ENCODE assay signal across 8 cellular contexts in the genomic region with DNA sequence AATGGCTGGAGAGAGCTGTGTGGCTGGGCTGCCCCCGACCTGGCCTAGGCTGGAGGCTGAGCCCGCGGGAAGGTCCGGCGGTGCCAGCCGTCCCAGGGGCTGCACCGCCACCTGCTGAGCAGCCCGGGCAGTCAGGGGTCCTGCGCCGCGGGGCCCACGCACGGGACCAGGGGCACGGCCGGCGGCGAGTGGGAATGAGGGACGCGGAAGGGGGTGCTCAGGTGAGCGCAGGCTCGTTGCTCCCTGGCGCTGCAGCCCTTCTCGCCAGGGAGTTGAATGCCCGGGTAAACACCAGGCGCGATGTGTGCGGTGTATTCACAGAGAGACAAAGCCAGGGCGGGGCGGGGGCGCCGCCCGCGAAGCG. TPM values are rescaled to one million over a fixed set of nuclear protein-coding genes. Genes with fewer than 3 reads are reported as not detected.
DNase-seq lines count a peak whose midpoint lies in the region; ATAC-seq, FAIRE-seq and TF ChIP-seq lines count a peak whose summit lies in the region.

No MANE protein-coding gene starts in this region.

- peak overlapping the region; percentile 23 for H3K4me2 ChIP-seq in keratinocyte (ENCODE audit: control insufficient read depth, extremely low read depth, insufficient read depth, low read depth, low read length)

- H3K4me3 ChIP-seq in keratinocyte (ENCODE audit: control insufficient read depth in 2 of 3, extremely low read depth in 1 of 3, insufficient read depth in 2 of 3, low read depth in 1 of 3, low read length in 3 of 3) (no peak overlapping the region), thyroid gland (replicated peaks in 1 of 3) (peak overlapping the region in 2 of 3 donors; percentile 37 to 39)

- no peak overlapping the region for H2AFZ ChIP-seq in keratinocyte (ENCODE audit: control insufficient read depth, low read length)

- H3K9me3 Mint-ChIP-seq in activated T-helper 1 cell treated with anti-CD3 and anti-CD28 coated beads, Interleukin-12 subunit alpha, Interleukin-12 subunit beta, Interleukin-2, Interleukin-4 antibody, amounts not matched to agents 30 ng/mL and 10 ng/mL and 1 ng/mL, durations not matched to agents 14 hours and 24 hours and 36 hours = no peaks in the 10 kb centered on the region

- no peaks in the 10 kb centered on the region for H3K27me3 ChIP-seq in keratinocyte (ENCODE audit: control insufficient read depth, extremely low read depth, insufficient read depth, low read length)
- no peaks in the 10 kb centered on the region for H3K27me3 ChIP-seq in thyroid gland

- H3K9ac ChIP-seq in keratinocyte (ENCODE audit: control insufficient read depth, extremely low read depth, insufficient read depth, low read length) = no peak overlapping the region

- H3K27ac ChIP-seq in keratinocyte (ENCODE audit: control insufficient read depth, insufficient read depth, low read length) (no peak overlapping the region), thyroid gland (peak overlapping the region in 1 of 3 donors; percentile 59)

- intact Hi-C loops in activated T-helper 1 cell treated with anti-CD3 and anti-CD28 coated beads, Interleukin-12 subunit alpha, Interleukin-12 subunit beta, Interleukin-2, Interleukin-4 antibody, amounts not matched to agents 30 ng/mL and 10 ng/mL and 1 ng/mL, durations not matched to agents 14 hours and 24 hours and 36 hours (cut with micrococcal nuclease) = loop anchor here (2.0 kb wide), 2 partner anchors 14 to 34 kb away; no protein-coding TSS in a partner anchor
- intact Hi-C loops in thyroid gland (cut with DNase I) = no loop called here

- H3K36me3 ChIP-seq in keratinocyte (ENCODE audit: control insufficient read depth in 2 of 2, extremely low read depth in 1 of 2, insufficient read depth in 2 of 2, low read length in 2 of 2) (peaks cover 4 to 11% of the 10 kb centered on the region in 2 experiments), thyroid gland (no peaks in the 10 kb centered on the region)

- peak; percentile 11 for ATAC-seq in HG03025 (IDR thresholded peaks at IDR 0.05; ENCODE audit: low FRiP score, unreplicated experiment)
- no peak for ATAC-seq in HG03097 (IDR thresholded peaks at IDR 0.05; ENCODE audit: low FRiP score, unreplicated experiment)

- DNase-seq in activated CD8-positive, alpha-beta memory T cell treated with anti-CD3 and anti-CD28 coated beads for 24 hours = peak; percentile 83
- DNase-seq in activated CD8-positive, alpha-beta memory T cell treated with anti-CD3 and anti-CD28 coated beads, Interleukin-2, amount 50 U/mL, for 48 hours = no peak
- DNase-seq in activated T-helper 1 cell treated with anti-CD3 and anti-CD28 coated beads, Interleukin-12 subunit alpha, Interleukin-12 subunit beta, Interleukin-2, Interleukin-4 antibody, amounts not matched to agents 30 ng/mL and 10 ng/mL and 1 ng/mL, durations not matched to agents 14 hours and 24 hours and 36 hours (ENCODE audit: low spot score) = no peak
- DNase-seq in keratinocyte (ENCODE audit: low read depth, low spot score) (no peak), thyroid gland (no peak), GM03348 (ENCODE audit: low spot score) (no peak)

- peaks cover 45% of the 10 kb centered on the region for H3K79me2 ChIP-seq in keratinocyte (ENCODE audit: control insufficient read depth, insufficient read depth, low read length)

- TF ChIP-seq CTCF in keratinocyte (optimal IDR thresholded peaks at IDR 0.05 in 1 of 3, IDR thresholded peaks at IDR 0.05 in 1 of 3, conservative IDR thresholded peaks at IDR 0.05 in 1 of 3; ENCODE audit: extremely low read depth in 1 of 3, insufficient read depth in 2 of 3, low read length in 3 of 3) (peak in 1 of 3 experiments; percentile 24), thyroid gland (IDR thresholded peaks at IDR 0.05) (peak in 5 of 6 experiments; percentile 28 to 63 (median 47))

- FAIRE-seq in keratinocyte (lab: Jason Lieb, UNC) = no peak

- dilution Hi-C loops in keratinocyte (cut with MboI; ENCODE audit: extremely low pct_ligation_motif_present, low sequenced_read_pairs) = no loop called here

- H3K4me1 Mint-ChIP-seq in activated T-helper 1 cell treated with anti-CD3 and anti-CD28 coated beads, Interleukin-12 subunit alpha, Interleukin-12 subunit beta, Interleukin-2, Interleukin-4 antibody, amounts not matched to agents 30 ng/mL and 10 ng/mL and 1 ng/mL, durations not matched to agents 14 hours and 24 hours and 36 hours (ENCODE audit: low read depth) = no peaks in the 10 kb centered on the region

- no peak overlapping the region for H3K27ac Mint-ChIP-seq in activated T-helper 1 cell treated with anti-CD3 and anti-CD28 coated beads, Interleukin-12 subunit alpha, Interleukin-12 subunit beta, Interleukin-2, Interleukin-4 antibody, amounts not matched to agents 30 ng/mL and 10 ng/mL and 1 ng/mL, durations not matched to agents 14 hours and 24 hours and 36 hours

- peaks cover 47% of the 10 kb centered on the region for H3K27me3 Mint-ChIP-seq in activated T-helper 1 cell treated with anti-CD3 and anti-CD28 coated beads, Interleukin-12 subunit alpha, Interleukin-12 subunit beta, Interleukin-2, Interleukin-4 antibody, amounts not matched to agents 30 ng/mL and 10 ng/mL and 1 ng/mL, durations not matched to agents 14 hours and 24 hours and 36 hours (ENCODE audit: insufficient read depth)

- peak overlapping the region; percentile 81 for H3K4me3 Mint-ChIP-seq in activated T-helper 1 cell treated with anti-CD3 and anti-CD28 coated beads, Interleukin-12 subunit alpha, Interleukin-12 subunit beta, Interleukin-2, Interleukin-4 antibody, amounts not matched to agents 30 ng/mL and 10 ng/mL and 1 ng/mL, durations not matched to agents 14 hours and 24 hours and 36 hours

- H3K4me1 ChIP-seq in keratinocyte (ENCODE audit: control insufficient read depth, extremely low read depth, insufficient read depth, low read length) = peaks cover 54% of the 10 kb centered on the region
- H3K4me1 ChIP-seq in thyroid gland = peaks cover 32 to 47% of the 10 kb centered on the region in 2 donors

- H4K20me1 ChIP-seq in keratinocyte (ENCODE audit: control insufficient read depth, extremely low read depth, insufficient read depth, low read length) = no peaks in the 10 kb centered on the region

- WGBS in thyroid gland, 2 donors = 10% methylated on average over 11 of the region's 34 CpGs; no CpG with 5 or more reads in 1 of the 2 donors

- H3K9me3 ChIP-seq in keratinocyte (ENCODE audit: control insufficient read depth, low read depth, low read length) (no peaks in the 10 kb centered on the region), thyroid gland (no peaks in the 10 kb centered on the region)

- no peaks in the 10 kb centered on the region for H3K36me3 Mint-ChIP-seq in activated T-helper 1 cell treated with anti-CD3 and anti-CD28 coated beads, Interleukin-12 subunit alpha, Interleukin-12 subunit beta, Interleukin-2, Interleukin-4 antibody, amounts not matched to agents 30 ng/mL and 10 ng/mL and 1 ng/mL, durations not matched to agents 14 hours and 24 hours and 36 hours (ENCODE audit: low read depth)

- no peak for TF ChIP-seq POLR2A in thyroid gland (IDR thresholded peaks at IDR 0.05)

- H3K9me1 ChIP-seq in keratinocyte (ENCODE audit: control insufficient read depth, extremely low read depth, insufficient read depth, low read length) = peaks cover 6% of the 10 kb centered on the region

RNA-seq across cellular contexts. Expression of a gene that starts 0.7 kb away (rescaled TPM):
- 0.21 and 0.42 TPM in 2 replicates for total RNA-seq in activated T-helper 1 cell treated with anti-CD3 and anti-CD28 coated beads, Interleukin-12 subunit alpha, Interleukin-12 subunit beta, Interleukin-2, Interleukin-4 antibody, amounts not matched to agents 30 ng/mL and 10 ng/mL and 1 ng/mL, durations not matched to agents 14 hours and 24 hours and 36 hours
- polyA plus RNA-seq in keratinocyte = 72.8 to 115 TPM (median 102 TPM) in 3 replicates
- 60.9 TPM for polyA plus RNA-seq in keratinocyte (2011; ENCODE audit: low read depth)
- polyA plus RNA-seq in keratinocyte (2011; cell fraction: cytosol; rRNA removed) = 49.7 and 82.2 TPM in 2 replicates
- 173 and 208 TPM in 2 replicates for polyA plus RNA-seq in keratinocyte (2011; cell fraction: nucleus; rRNA removed)
- 94.6 and 131 TPM in 2 replicates for polyA plus RNA-seq in keratinocyte (2012; ENCODE audit: low replicate concordance)
- polyA minus RNA-seq in keratinocyte = 197 to 339 TPM (median 220 TPM) in 3 replicates
- polyA minus RNA-seq in keratinocyte (2011; cell fraction: cytosol; rRNA and poly(A)+ RNA removed) = 180 TPM
- 209 and 249 TPM in 2 replicates for polyA minus RNA-seq in keratinocyte (2011; cell fraction: nucleus; rRNA and poly(A)+ RNA removed)
- total RNA-seq in thyroid gland = 10 to 100 TPM; 13.2 to 44.2 (median 38.2) TPM

RNA-seq across cellular contexts. Expression of a gene that starts 37.0 kb away (rescaled TPM):
- total RNA-seq in activated T-helper 1 cell treated with anti-CD3 and anti-CD28 coated beads, Interleukin-12 subunit alpha, Interleukin-12 subunit beta, Interleukin-2, Interleukin-4 antibody, amounts not matched to agents 30 ng/mL and 10 ng/mL and 1 ng/mL, durations not matched to agents 14 hours and 24 hours and 36 hours = not detected in 2 replicates
- 0.05 to 0.12 TPM in 2 of 3 replicates, not detected in the other for polyA plus RNA-seq in keratinocyte
- not detected for polyA plus RNA-seq in keratinocyte (2011; ENCODE audit: low read depth)
- not detected in 2 replicates for polyA plus RNA-seq in keratinocyte (2011; cell fraction: cytosol; rRNA removed)
- 0.40 and 0.56 TPM in 2 replicates for polyA plus RNA-seq in keratinocyte (2011; cell fraction: nucleus; rRNA removed)
- polyA plus RNA-seq in keratinocyte (2012; ENCODE audit: low replicate concordance) = not detected in 2 replicates
- polyA minus RNA-seq in keratinocyte = 0.13 to 0.86 TPM in 2 of 3 replicates, not detected in the other
- not detected for polyA minus RNA-seq in keratinocyte (2011; cell fraction: cytosol; rRNA and poly(A)+ RNA removed)
- 0.32 and 0.47 TPM in 2 replicates for polyA minus RNA-seq in keratinocyte (2011; cell fraction: nucleus; rRNA and poly(A)+ RNA removed)
- total RNA-seq in thyroid gland = not detected

RNA-seq across cellular contexts. Expression of a gene that starts 50.6 kb away (rescaled TPM):
- total RNA-seq in activated T-helper 1 cell treated with anti-CD3 and anti-CD28 coated beads, Interleukin-12 subunit alpha, Interleukin-12 subunit beta, Interleukin-2, Interleukin-4 antibody, amounts not matched to agents 30 ng/mL and 10 ng/mL and 1 ng/mL, durations not matched to agents 14 hours and 24 hours and 36 hours = not detected in 2 replicates
- polyA plus RNA-seq in keratinocyte = not detected in 3 replicates
- 0.22 TPM for polyA plus RNA-seq in keratinocyte (2011; ENCODE audit: low read depth)
- 0.02 and 0.12 TPM in 2 replicates for polyA plus RNA-seq in keratinocyte (2011; cell fraction: cytosol; rRNA removed)
- polyA plus RNA-seq in keratinocyte (2011; cell fraction: nucleus; rRNA removed) = 0.12 and 0.36 TPM in 2 replicates
- polyA plus RNA-seq in keratinocyte (2012; ENCODE audit: low replicate concordance) = 0.39 TPM in 1 of 2 replicates, not detected in the other
- polyA minus RNA-seq in keratinocyte = not detected in 3 replicates
- polyA minus RNA-seq in keratinocyte (2011; cell fraction: cytosol; rRNA and poly(A)+ RNA removed) = not detected
- 0.32 TPM in 1 of 2 replicates, not detected in the other for polyA minus RNA-seq in keratinocyte (2011; cell fraction: nucleus; rRNA and poly(A)+ RNA removed)
- total RNA-seq in thyroid gland = 1 to 10 TPM; 1.1 to 5.0 (median 3.6) TPM

Comparison
In these comparisons a context has a peak if more than half of its experiments do, and no peak if none do; other contexts are left out.
1. H3K4me3 ChIP-seq: peak in thyroid gland (2 of 3); none in keratinocyte (0 of 3).
2. RNA of a gene that starts 0.7 kb away (total RNA-seq): 13.2 to 44.2 TPM in thyroid gland; 0.21 to 0.42 TPM in activated T-helper 1 cell treated with anti-CD3 and anti-CD28 coated beads, Interleukin-12 subunit alpha, Interleukin-12 subunit beta, Interleukin-2, Interleukin-4 antibody, amounts not matched to agents 30 ng/mL and 10 ng/mL and 1 ng/mL, durations not matched to agents 14 hours and 24 hours and 36 hours; every median in the first group is over 10 times any median in the second.